ENCODE assay signal across 24 cellular contexts in genomic region chrX:21645437-21646220, GRCh38. TPM values are rescaled to one million over a fixed set of nuclear protein-coding genes. Genes with fewer than 3 reads are reported as not detected.
"Had no signal": no experiment of that assay in that cellular context is flagged by ENCODE, and none has a peak within 500 bp of the region (broad histone marks: within the 10 kb centered on the region; RNA-seq: fewer than 3 reads in every experiment).

No MANE protein-coding gene starts in this region.

- ATAC-seq: activated CD8-positive, alpha-beta T cell treated with anti-CD3 and anti-CD28 coated beads, Interleukin-2, amount 10 ng/mL, durations not matched to agents 7 days and 5 days; heart left ventricle; left cardiac atrium; lower lobe of right lung; stimulated activated memory B cell treated with anti-CD40 and anti-IgM and Interleukin-4, amounts not matched to agents 10 μg/mL and 1 μg/mL and 100 μg/mL, for 72 hours; T-helper 17 cell; WTC11 had no signal

- H3K36me3 ChIP-seq: adrenal gland, brain microvascular endothelial cell, esophagus squamous epithelium, heart left ventricle, lower lobe of right lung, neutrophil, thyroid gland had no signal

- H3K27ac Mint-ChIP-seq: activated CD8-positive, alpha-beta T cell treated with anti-CD3 and anti-CD28 coated beads, Interleukin-2, amount 10 ng/mL, durations not matched to agents 7 days and 5 days; activated naive CD4-positive, alpha-beta T cell treated with anti-CD3 and anti-CD28 coated beads, Interleukin-2, amount 50 U/mL, for 24 hours; stimulated activated memory B cell treated with anti-CD40 and anti-IgM and Interleukin-4, amounts not matched to agents 10 μg/mL and 1 μg/mL and 100 μg/mL, for 72 hours; T-helper 17 cell; WTC11 had no signal

- H3K4me1 Mint-ChIP-seq: activated naive CD4-positive, alpha-beta T cell treated with anti-CD3 and anti-CD28 coated beads, Interleukin-2, amount 50 U/mL, for 24 hours; central memory CD8-positive, alpha-beta T cell; stimulated activated memory B cell treated with anti-CD40 and anti-IgM and Interleukin-4, amounts not matched to agents 10 μg/mL and 1 μg/mL and 100 μg/mL, for 72 hours; T-helper 17 cell had no signal

- H3K27me3 Mint-ChIP-seq: activated naive CD4-positive, alpha-beta T cell treated with anti-CD3 and anti-CD28 coated beads, Interleukin-2, amount 50 U/mL, for 24 hours; central memory CD8-positive, alpha-beta T cell; stimulated activated memory B cell treated with anti-CD40 and anti-IgM and Interleukin-4, amounts not matched to agents 10 μg/mL and 1 μg/mL and 100 μg/mL, for 72 hours; T-helper 17 cell had no signal

- H3K9me3 Mint-ChIP-seq: activated naive CD4-positive, alpha-beta T cell treated with anti-CD3 and anti-CD28 coated beads, Interleukin-2, amount 50 U/mL, for 24 hours; central memory CD8-positive, alpha-beta T cell; stimulated activated memory B cell treated with anti-CD40 and anti-IgM and Interleukin-4, amounts not matched to agents 10 μg/mL and 1 μg/mL and 100 μg/mL, for 72 hours; WTC11 had no signal

- H3K4me3 Mint-ChIP-seq: activated CD8-positive, alpha-beta T cell treated with anti-CD3 and anti-CD28 coated beads, Interleukin-2, amount 10 ng/mL, durations not matched to agents 7 days and 5 days; activated naive CD4-positive, alpha-beta T cell treated with anti-CD3 and anti-CD28 coated beads, Interleukin-2, amount 50 U/mL, for 24 hours; central memory CD8-positive, alpha-beta T cell; stimulated activated memory B cell treated with anti-CD40 and anti-IgM and Interleukin-4, amounts not matched to agents 10 μg/mL and 1 μg/mL and 100 μg/mL, for 72 hours; T-helper 17 cell; WTC11 had no signal

- H3K9me3 ChIP-seq: adrenal gland, esophagus squamous epithelium, heart left ventricle, lower lobe of right lung, neutrophil, thyroid gland had no signal

- H3K9ac ChIP-seq: parathyroid adenoma had no signal

- H3K27ac ChIP-seq: adrenal gland, brain microvascular endothelial cell, coronary artery, esophagus squamous epithelium, heart left ventricle, lower lobe of right lung, neutrophil, parathyroid adenoma, thyroid gland had no signal

- FAIRE-seq: frontal cortex, urothelium cell line had no signal

- H3K79me2 ChIP-seq: parathyroid adenoma had no signal

- H3K4me3 ChIP-seq: adrenal gland, coronary artery, esophagus squamous epithelium, heart left ventricle, lower lobe of right lung, thyroid gland had no signal

- H2AFZ ChIP-seq: parathyroid adenoma had no signal

- H3K4me1 ChIP-seq: adrenal gland, esophagus squamous epithelium, heart left ventricle, lower lobe of right lung, parathyroid adenoma, thyroid gland had no signal

- H3K27me3 ChIP-seq: adrenal gland, brain microvascular endothelial cell, esophagus squamous epithelium, neutrophil, thyroid gland had no signal

- DNase-seq: activated CD4-positive, alpha-beta T cell treated with anti-CD3 and anti-CD28 coated beads for 4 hours; activated CD8-positive, alpha-beta memory T cell treated with anti-CD3 and anti-CD28 coated beads, Interleukin-2, amount 50 U/mL, for 4 hours; activated CD8-positive, alpha-beta T cell treated with anti-CD3 and anti-CD28 coated beads, Interleukin-2, amount 10 ng/mL, durations not matched to agents 7 days and 5 days; activated effector memory CD4-positive, alpha-beta T cell treated with anti-CD3 and anti-CD28 coated beads, Interleukin-2, amount 50 U/mL, for 16 hours; activated T-cell treated with anti-CD3 and anti-CD28 coated beads, Interleukin-2, amount 50 U/mL, for 48 hours; adrenal gland; brain microvascular endothelial cell; effector CD4-positive, alpha-beta T cell; esophagus squamous epithelium; heart left ventricle; left cardiac atrium; lower lobe of right lung; stimulated activated CD4-positive, alpha-beta T cell treated with anti-CD3 and anti-CD28 coated beads, Interleukin-2, amount 100 ng/mL, for 48 hours; T-helper 17 cell; thyroid gland had no signal

RNA-seq across cellular contexts. Expression of gene KLHL34, which starts 12.5 kb away (rescaled TPM):
- total RNA-seq: frontal cortex, lower lobe of right lung, thyroid gland had no signal
